In genomic region chr7:732556-732955, GRCh38 we compare ENCODE assay signal across 18 cellular contexts. TPM values are rescaled to one million over a fixed set of nuclear protein-coding genes. Genes with fewer than 3 reads are reported as not detected.
DNase-seq lines count a peak whose midpoint lies in the region; ATAC-seq and TF ChIP-seq lines count a peak whose summit lies in the region.
"Had no signal": no experiment of that assay in that cellular context is flagged by ENCODE, and none has a peak within 500 bp of the region (broad histone marks: within the 10 kb centered on the region; RNA-seq: fewer than 3 reads in every experiment).

No MANE protein-coding gene starts in this region.

- H3K4me1 Mint-ChIP-seq in type B pancreatic cell (ENCODE audit: unreplicated experiment) = peaks cover 9% of the 10 kb centered on the region

- no peak overlapping the region for H3K4me3 ChIP-seq in heart right ventricle
- no peak overlapping the region for H3K4me3 ChIP-seq in SJCRH30
- H3K4me3 ChIP-seq in right lobe of liver = no peak overlapping the region
- H3K4me3 ChIP-seq: HAP-1 had no signal

- H3K36me3 ChIP-seq in heart right ventricle (peaks cover 0 to 44% (median 4%) of the 10 kb centered on the region in 9 donors), SJCRH30 (peaks cover 5% of the 10 kb centered on the region), right lobe of liver (no peaks in the 10 kb centered on the region)

- intact Hi-C loops in heart right ventricle (cut with DNase I) = loop anchor here in 7 of 10 donors (2.0 to 10.0 kb wide), 10 partner anchors 40 to 410 kb away; partner anchors contain the start of gene PDGFA (in 3 of the 7)
- intact Hi-C loops in Right ventricle myocardium inferior (cut with DNase I) = loop anchor here (1.0 to 5.0 kb wide), 4 partner anchors 40 to 400 kb away; no protein-coding TSS in a partner anchor
- intact Hi-C loops in right lobe of liver (cut with DNase I) = no loop called here

- 82 to 83% methylated on average over 3 of the region's 3 CpGs for WGBS in heart right ventricle, 2 donors
- 84% methylated on average over 3 of the region's 3 CpGs for WGBS in right lobe of liver (ENCODE audit: insufficient coverage, low coverage, low lambda C conversion rate, missing lambda C conversion rate)

- peaks cover 5% of the 10 kb centered on the region for H3K36me3 Mint-ChIP-seq in type B pancreatic cell

- H3K27ac Mint-ChIP-seq in type B pancreatic cell = peak overlapping the region; percentile 7
- H3K27ac Mint-ChIP-seq: activated naive CD4-positive, alpha-beta T cell treated with anti-CD3 and anti-CD28 coated beads, Interleukin-2, amount 10 ng/mL, durations not matched to agents 7 days and 5 days had no signal

- H3K27me3 Mint-ChIP-seq in type B pancreatic cell = no peaks in the 10 kb centered on the region
- H3K27me3 Mint-ChIP-seq: activated naive CD4-positive, alpha-beta T cell treated with anti-CD3 and anti-CD28 coated beads, Interleukin-2, amount 10 ng/mL, durations not matched to agents 7 days and 5 days; CD4-positive, CD25-positive, alpha-beta regulatory T cell had no signal

- H3K9me3 ChIP-seq in heart right ventricle = peaks cover 0 to 15% (median 10%) of the 10 kb centered on the region in 11 donors
- peaks cover 9% of the 10 kb centered on the region for H3K9me3 ChIP-seq in SJCRH30 (replicated peaks)
- peaks cover 0 to 6% (median 0%) of the 10 kb centered on the region in 4 donors for H3K9me3 ChIP-seq in right lobe of liver

- H3K27ac ChIP-seq in heart right ventricle (peak overlapping the region in 7 of 10 donors; percentile 53 to 94 (median 90)), SJCRH30 (peak overlapping the region; percentile 53), right lobe of liver (peak overlapping the region in 2 of 3 donors; percentile 15 to 47)

- H3K9me3 Mint-ChIP-seq in type B pancreatic cell = no peaks in the 10 kb centered on the region
- H3K9me3 Mint-ChIP-seq: activated naive CD4-positive, alpha-beta T cell treated with anti-CD3 and anti-CD28 coated beads, Interleukin-2, amount 10 ng/mL, durations not matched to agents 7 days and 5 days had no signal

- ATAC-seq in heart right ventricle (no peak), Right ventricle myocardium inferior (no peak), right lobe of liver (peak in 1 of 4 donors; percentile 3)

- DNase-seq in heart right ventricle (no peak), Right ventricle myocardium inferior (ENCODE audit: missing footprints) (no peak), SJCRH30 (no peak), right lobe of liver (no peak), type B pancreatic cell (ENCODE audit: extremely low spot score, unreplicated experiment) (no peak), NCI-H2171 treated with DMSO at 0.1 percent for 48 hours (lab: John Stamatoyannopoulos, UW) (no peak)
- no peak for DNase-seq in stimulated activated CD4-positive, alpha-beta T cell treated with anti-CD3 and anti-CD28 coated beads, Interleukin-4, amount 100 ng/mL, for 1 hour
- DNase-seq: activated CD4-positive, alpha-beta T cell treated with anti-CD3 and anti-CD28 coated beads for 4 hours; caudate nucleus; mesenchymal stem cell; NCI-H1048; NCI-H187 treated with DMSO at 0.1 percent for 48 hours; occipital lobe; stimulated activated CD4-positive, alpha-beta T cell treated with anti-CD3 and anti-CD28 coated beads, Interleukin-12 subunit alpha, Interleukin-12 subunit beta, amount 100 ng/mL, for 4 hours; stimulated activated naive CD4-positive, alpha-beta T cell treated with Interleukin-2 at 50 U/mL for 16 hours had no signal

- H3K4me1 ChIP-seq in heart right ventricle (peaks cover 6 to 39% (median 26%) of the 10 kb centered on the region in 9 donors), SJCRH30 (peaks cover 16% of the 10 kb centered on the region), right lobe of liver (peaks cover 0 to 18% (median 6%) of the 10 kb centered on the region in 4 donors)
- H3K4me1 ChIP-seq: HAP-1 had no signal

- no peaks in the 10 kb centered on the region for H3K27me3 ChIP-seq in heart right ventricle
- no peaks in the 10 kb centered on the region for H3K27me3 ChIP-seq in SJCRH30
- no peaks in the 10 kb centered on the region for H3K27me3 ChIP-seq in right lobe of liver

- no peak for TF ChIP-seq POLR2A in right lobe of liver (IDR thresholded peaks at IDR 0.05)

- H3K4me3 Mint-ChIP-seq in type B pancreatic cell = peak overlapping the region; percentile 0
- H3K4me3 Mint-ChIP-seq: activated naive CD4-positive, alpha-beta T cell treated with anti-CD3 and anti-CD28 coated beads, Interleukin-2, amount 10 ng/mL, durations not matched to agents 7 days and 5 days had no signal

- TF ChIP-seq CTCF in heart right ventricle (IDR thresholded peaks at IDR 0.05) (no peak), right lobe of liver (IDR thresholded peaks at IDR 0.05) (no peak), type B pancreatic cell (conservative IDR thresholded peaks at IDR 0.05) (no peak)

RNA-seq across cellular contexts. Expression of gene PRKAR1B, which starts 5.5 kb away (rescaled TPM):
- 10 to 100 TPM; 14.5 to 24.5 (median 21.2) TPM for total RNA-seq in heart right ventricle
- 10 to 100 TPM in 1 of 2 donors, 1 to 10 TPM in 1; 5.0 to 15.7 TPM for polyA plus RNA-seq in heart right ventricle
- total RNA-seq in Right ventricle myocardium inferior = 16.7 TPM
- total RNA-seq in SJCRH30 (2014; rRNA removed; shearing (Covaris generic)) = 6.9 and 9.0 TPM in 2 replicates
- 10 to 100 TPM in 3 of 6 experiments, 1 to 10 TPM in 3; 4.7 to 20.8 (median 11.3) TPM for total RNA-seq in right lobe of liver
- total RNA-seq in type B pancreatic cell (ENCODE audit: low replicate concordance) = 18.4 and 26.1 TPM in 2 replicates

RNA-seq across cellular contexts. Expression of gene DNAAF5, which starts 6.1 kb away (rescaled TPM):
- total RNA-seq in heart right ventricle (10 to 100 TPM; 18.0 to 30.0 (median 25.3) TPM), Right ventricle myocardium inferior (17.7 TPM), right lobe of liver (10 to 100 TPM in 5 of 6 experiments, 1 to 10 TPM in 1; 9.5 to 22.8 (median 10.5) TPM), type B pancreatic cell (ENCODE audit: low replicate concordance) (42.4 and 45.6 TPM in 2 replicates)
- polyA plus RNA-seq in heart right ventricle = 10 to 100 TPM; 10.4 to 12.8 TPM
- 18.4 and 19.4 TPM in 2 replicates for total RNA-seq in SJCRH30 (2014; rRNA removed; shearing (Covaris generic))

Comparison
In these comparisons a context has a peak if more than half of its experiments do, and no peak if none do; other contexts are left out.
1. H3K27ac ChIP-seq: peak in every context shown above with its lines; median percentile 90 in heart right ventricle; 53 in SJCRH30; 31 in right lobe of liver.
2. intact Hi-C loops: an anchor here in heart right ventricle (2.0 to 10.0 kb wide) and Right ventricle myocardium inferior (1.0 to 5.0 kb wide); none called in right lobe of liver.